In the genomic region with DNA sequence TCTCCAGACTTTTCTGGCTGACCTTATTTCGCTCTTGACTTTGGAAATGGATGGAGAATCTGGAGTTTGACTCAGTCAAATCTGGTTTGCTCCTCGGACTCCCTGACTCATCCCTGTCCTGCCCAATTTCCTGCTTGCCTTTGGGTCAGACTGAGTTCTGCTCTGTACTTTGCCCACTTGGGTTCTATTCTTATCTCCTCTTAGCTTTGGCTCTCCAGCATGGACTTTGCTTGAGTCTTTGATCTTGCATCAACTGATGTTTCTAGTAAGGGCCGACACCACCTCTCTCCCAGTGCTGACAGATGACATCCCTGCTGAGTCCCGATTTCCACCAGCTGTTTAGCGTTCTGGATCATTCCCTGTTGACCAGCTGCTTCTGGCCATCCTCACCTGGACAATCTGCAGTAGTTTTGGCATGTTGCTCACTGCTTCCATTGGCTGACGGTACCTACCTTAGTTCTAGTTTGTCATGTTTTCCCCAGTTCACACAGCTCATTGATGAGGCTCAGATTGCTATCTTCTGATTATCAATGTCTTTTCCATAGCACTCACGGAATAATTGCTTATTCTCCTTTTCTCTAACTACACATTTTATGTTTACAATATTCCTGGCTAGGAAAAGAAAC, we compare ENCODE assay signal across 17 cellular contexts.
A peak's percentile ranks its signal among the peaks of the same experiment; 100 is the strongest.
DNase-seq lines count a peak whose midpoint lies in the region; ATAC-seq and TF ChIP-seq lines count a peak whose summit lies in the region.
"Had no signal": no experiment of that assay in that cellular context is flagged by ENCODE, and none has a peak within 500 bp of the region (broad histone marks: within the 10 kb centered on the region; RNA-seq: fewer than 3 reads in every experiment).

No MANE protein-coding gene starts in this region.

- H3K4me3 ChIP-seq in right cardiac atrium (ENCODE audit: low read length) (no peak overlapping the region), brain microvascular endothelial cell (ENCODE audit: low read depth, low read length) (peak overlapping the region; percentile 6), mesodermal cell (ENCODE audit: extremely low read depth, insufficient read depth, low read length, poor library complexity, severe bottlenecking) (no peak overlapping the region), vagina (no peak overlapping the region)
- H3K4me3 ChIP-seq: GM23338 had no signal

- H3K27me3 ChIP-seq in right cardiac atrium (ENCODE audit: control insufficient read depth, insufficient read depth) (no peaks in the 10 kb centered on the region), brain microvascular endothelial cell (replicated peaks) (no peaks in the 10 kb centered on the region), vagina (no peaks in the 10 kb centered on the region)
- H3K27me3 ChIP-seq: foreskin keratinocyte had no signal

- H3K9me3 ChIP-seq in right cardiac atrium (ENCODE audit: control insufficient read depth, low read length) (no peaks in the 10 kb centered on the region), mesodermal cell (ENCODE audit: control insufficient read depth, low read length) (no peaks in the 10 kb centered on the region), vagina (no peaks in the 10 kb centered on the region)

- WGBS in right cardiac atrium: 71% methylated on average over 7 of the region's 7 CpGs
- 93 to 98% methylated on average over 6 to 7 of the region's 7 CpGs for WGBS in mesodermal cell (ENCODE audit: insufficient coverage in 2 of 2), 2 experiments

- no peak for TF ChIP-seq POLR2A in vagina (IDR thresholded peaks at IDR 0.05)
- TF ChIP-seq POLR2A in GM18505 (IDR thresholded peaks at IDR 0.05; ENCODE audit: borderline replicate concordance, extremely low read depth, insufficient read depth, insufficient read length): no peak

- H3K4me1 ChIP-seq in right cardiac atrium (ENCODE audit: control insufficient read depth, insufficient read depth, low read length): no peaks in the 10 kb centered on the region
- H3K4me1 ChIP-seq in mesodermal cell (ENCODE audit: control insufficient read depth, insufficient read depth, low read length, poor library complexity, severe bottlenecking): peaks cover 19% of the 10 kb centered on the region
- no peaks in the 10 kb centered on the region for H3K4me1 ChIP-seq in vagina
- H3K4me1 ChIP-seq: foreskin keratinocyte had no signal

- in situ Hi-C loops in brain microvascular endothelial cell (cut with HindIII; ENCODE audit: low pct_ligation_motif_present, low sequenced_read_pairs): no loop called here

- H3K36me3 ChIP-seq in brain microvascular endothelial cell (replicated peaks): no peaks in the 10 kb centered on the region
- H3K36me3 ChIP-seq in mesodermal cell (ENCODE audit: control insufficient read depth, insufficient read depth, low read length): no peaks in the 10 kb centered on the region
- no peaks in the 10 kb centered on the region for H3K36me3 ChIP-seq in vagina

- intact Hi-C loops in Right ventricle myocardium inferior (cut with DNase I) (no loop called here), right cardiac atrium (cut with DNase I) (no loop called here), vagina (cut with DNase I) (no loop called here)

- H3K27ac ChIP-seq in right cardiac atrium (ENCODE audit: low read length) (no peak overlapping the region), brain microvascular endothelial cell (peak overlapping the region; percentile 90), mesodermal cell (ENCODE audit: low read depth, low read length, severe bottlenecking) (peak overlapping the region; percentile 34), vagina (peak overlapping the region; percentile 73)
- H3K27ac ChIP-seq: 22Rv1, foreskin keratinocyte had no signal

- TF ChIP-seq CTCF in brain microvascular endothelial cell (IDR thresholded peaks at IDR 0.05; ENCODE audit: low read depth, low read length, missing control alignments): no peak
- TF ChIP-seq CTCF in vagina (IDR thresholded peaks at IDR 0.05): no peak

- peak; percentile 44 for DNase-seq in Right ventricle myocardium inferior (ENCODE audit: missing footprints)
- DNase-seq in right cardiac atrium: no peak
- peak; percentile 76 for DNase-seq in brain microvascular endothelial cell
- no peak for DNase-seq in vagina (ENCODE audit: extremely low spot score in 2 of 2)
- no peak for DNase-seq in superior temporal gyrus (ENCODE audit: extremely low spot score)
- DNase-seq in NCI-H446 treated with DMSO at 0.1 percent for 48 hours (lab: John Stamatoyannopoulos, UW): no peak
- DNase-seq: amygdala; NCI-H1694; NCI-H524; stimulated activated naive B cell treated with anti-CD40 and anti-IgM and Interleukin-4, amounts not matched to agents 10 μg/mL and 1 μg/mL and 100 μg/mL, for 72 hours had no signal

- no peak for ATAC-seq in Right ventricle myocardium inferior
- ATAC-seq in right cardiac atrium: no peak
- no peak for ATAC-seq in GM18505 (IDR thresholded peaks at IDR 0.05; ENCODE audit: unreplicated experiment)
- ATAC-seq: activated CD4-positive, CD25-positive, alpha-beta regulatory T cell treated with anti-CD3 and anti-CD28 coated beads, Interleukin-2, amount 50 U/mL, for 24 hours; GM23338; PC-3; stimulated activated naive B cell treated with anti-CD40 and anti-IgM and Interleukin-4, amounts not matched to agents 10 μg/mL and 1 μg/mL and 100 μg/mL, for 72 hours had no signal

Comparison
In these comparisons a context has a peak if more than half of its experiments do, and no peak if none do; other contexts are left out.
1. DNase-seq: peak in Right ventricle myocardium inferior (single experiment) and brain microvascular endothelial cell (single experiment); none in right cardiac atrium (0 of 3), vagina (0 of 2), superior temporal gyrus (single experiment) and NCI-H446 treated with DMSO at 0.1 percent for 48 hours (single experiment).